14 cellular contexts compared by ENCODE assay signal in genomic region chr19:55902080-55902751, GRCh38. TPM values are rescaled to one million over a fixed set of nuclear protein-coding genes. Genes with fewer than 3 reads are reported as not detected.
A peak's percentile ranks its signal among the peaks of the same experiment; 100 is the strongest.
DNase-seq lines count a peak whose midpoint lies in the region; ATAC-seq and TF ChIP-seq lines count a peak whose summit lies in the region.
"Had no signal": no experiment of that assay in that cellular context is flagged by ENCODE, and none has a peak within 500 bp of the region (broad histone marks: within the 10 kb centered on the region; RNA-seq: fewer than 3 reads in every experiment).

No MANE protein-coding gene starts in this region.

- H3K9me3 ChIP-seq in right cardiac atrium (ENCODE audit: control insufficient read depth, low read length) (no peaks in the 10 kb centered on the region), esophagus muscularis mucosa (no peaks in the 10 kb centered on the region)
- H3K9me3 ChIP-seq: BE2C, Caco-2 had no signal

- TF ChIP-seq CTCF in esophagus muscularis mucosa (IDR thresholded peaks at IDR 0.05): no peak

- peaks cover 16% of the 10 kb centered on the region for H3K27me3 Mint-ChIP-seq in stimulated activated memory B cell treated with anti-CD40 and anti-IgM and Interleukin-4, amounts not matched to agents 10 μg/mL and 1 μg/mL and 100 μg/mL, for 72 hours

- H3K27ac Mint-ChIP-seq in stimulated activated memory B cell treated with anti-CD40 and anti-IgM and Interleukin-4, amounts not matched to agents 10 μg/mL and 1 μg/mL and 100 μg/mL, for 72 hours: no peak overlapping the region
- H3K27ac Mint-ChIP-seq: CD4-positive, alpha-beta T cell; H9 had no signal

- H3K4me3 ChIP-seq in right cardiac atrium (ENCODE audit: low read length) (no peak overlapping the region), esophagus muscularis mucosa (no peak overlapping the region)

- no peaks in the 10 kb centered on the region for H3K36me3 ChIP-seq in esophagus muscularis mucosa
- H3K36me3 ChIP-seq: BE2C had no signal

- no peak for ATAC-seq in Right ventricle myocardium inferior
- no peak for ATAC-seq in right cardiac atrium
- peak; percentile 8 for ATAC-seq in stimulated activated memory B cell treated with anti-CD40 and anti-IgM and Interleukin-4, amounts not matched to agents 10 μg/mL and 1 μg/mL and 100 μg/mL, for 72 hours

- no peak for TF ChIP-seq EP300 in esophagus muscularis mucosa (IDR thresholded peaks at IDR 0.05)

- H3K4me3 Mint-ChIP-seq in stimulated activated memory B cell treated with anti-CD40 and anti-IgM and Interleukin-4, amounts not matched to agents 10 μg/mL and 1 μg/mL and 100 μg/mL, for 72 hours: no peak overlapping the region
- H3K4me3 Mint-ChIP-seq: CD4-positive, alpha-beta T cell; H9 had no signal

- TF ChIP-seq POLR2A in esophagus muscularis mucosa (IDR thresholded peaks at IDR 0.05; ENCODE audit: low read depth): no peak

- no peak overlapping the region for H3K27ac ChIP-seq in right cardiac atrium (ENCODE audit: low read length)
- no peak overlapping the region for H3K27ac ChIP-seq in esophagus muscularis mucosa (replicated peaks in 1 of 4)
- H3K27ac ChIP-seq: C4-2B had no signal

- H3K36me3 Mint-ChIP-seq in stimulated activated memory B cell treated with anti-CD40 and anti-IgM and Interleukin-4, amounts not matched to agents 10 μg/mL and 1 μg/mL and 100 μg/mL, for 72 hours: no peaks in the 10 kb centered on the region

- WGBS in right cardiac atrium: 66% methylated on average over 9 of the region's 9 CpGs
- 75% methylated on average over 9 of the region's 9 CpGs for WGBS in esophagus muscularis mucosa

- peak; percentile 68 for DNase-seq in Right ventricle myocardium inferior (ENCODE audit: missing footprints)
- DNase-seq in right cardiac atrium: no peak
- peak; percentile 85 for DNase-seq in esophagus muscularis mucosa (ENCODE audit: extremely low spot score)
- DNase-seq in NCI-H226: no peak
- DNase-seq in cortex of kidney (lab: John Stamatoyannopoulos, UW): no peak
- DNase-seq: BE2C; Caco-2; CD4-positive, alpha-beta T cell; H9 had no signal

- H3K27me3 ChIP-seq in right cardiac atrium (ENCODE audit: control insufficient read depth, insufficient read depth): no peaks in the 10 kb centered on the region
- H3K27me3 ChIP-seq in esophagus muscularis mucosa: no peaks in the 10 kb centered on the region
- H3K27me3 ChIP-seq: BE2C had no signal

- peaks cover 10% of the 10 kb centered on the region for H3K9me3 Mint-ChIP-seq in stimulated activated memory B cell treated with anti-CD40 and anti-IgM and Interleukin-4, amounts not matched to agents 10 μg/mL and 1 μg/mL and 100 μg/mL, for 72 hours

- H3K4me1 ChIP-seq in right cardiac atrium (ENCODE audit: control insufficient read depth, insufficient read depth, low read length) (no peaks in the 10 kb centered on the region), esophagus muscularis mucosa (no peaks in the 10 kb centered on the region)
- H3K4me1 ChIP-seq: BE2C, Caco-2 had no signal

- H3K4me1 Mint-ChIP-seq in stimulated activated memory B cell treated with anti-CD40 and anti-IgM and Interleukin-4, amounts not matched to agents 10 μg/mL and 1 μg/mL and 100 μg/mL, for 72 hours: no peaks in the 10 kb centered on the region
- H3K4me1 Mint-ChIP-seq: H9 had no signal

- intact Hi-C loops in Right ventricle myocardium inferior (cut with DNase I) (no loop called here), right cardiac atrium (cut with DNase I) (no loop called here), esophagus muscularis mucosa (cut with DNase I) (no loop called here)

RNA-seq across cellular contexts. Expression of gene NLRP13, which starts 29.9 kb away (rescaled TPM):
- total RNA-seq in Right ventricle myocardium inferior: not detected
- total RNA-seq in right cardiac atrium: not detected
- polyA plus RNA-seq in right cardiac atrium: not detected
- total RNA-seq in esophagus muscularis mucosa: not detected
- total RNA-seq: A172; Caco-2; CD4-positive, alpha-beta T cell; H1; H9; HT-29 had no signal
- polyA plus RNA-seq: H1 had no signal

RNA-seq across cellular contexts. Expression of gene NLRP8, which starts 45.4 kb away (rescaled TPM):
- not detected for total RNA-seq in Right ventricle myocardium inferior
- total RNA-seq in right cardiac atrium: not detected
- not detected for polyA plus RNA-seq in right cardiac atrium
- total RNA-seq in esophagus muscularis mucosa: not detected
- total RNA-seq: A172; Caco-2; CD4-positive, alpha-beta T cell; H1; H9; HT-29 had no signal
- polyA plus RNA-seq: H1 had no signal

Comparison
In these comparisons a context has a peak if more than half of its experiments do, and no peak if none do; other contexts are left out.
1. DNase-seq: peak in Right ventricle myocardium inferior (single experiment) and esophagus muscularis mucosa (single experiment); none in right cardiac atrium (0 of 3), NCI-H226 (single experiment) and cortex of kidney (single experiment).